Comparison of ENCODE assay signal across 13 cellular contexts in the genomic region with DNA sequence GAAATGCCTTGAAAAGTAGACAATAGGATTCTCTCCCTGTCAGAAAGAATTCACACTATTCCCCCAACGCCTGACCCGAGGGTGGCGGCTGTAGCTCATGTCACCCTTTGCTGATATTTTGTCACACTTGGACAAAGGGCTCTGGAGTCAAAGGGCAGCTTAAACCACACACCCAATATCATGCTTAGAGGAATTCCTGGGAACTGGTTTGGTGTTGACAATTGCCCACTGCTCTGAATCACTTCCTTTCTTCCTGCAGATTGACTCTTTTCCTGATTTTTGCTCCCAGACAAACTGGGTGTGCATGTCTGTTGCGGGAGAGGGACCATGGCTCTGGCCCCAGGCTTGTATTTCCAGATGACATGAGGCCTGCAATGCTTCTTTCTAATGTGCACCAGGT. TPM values are rescaled to one million over a fixed set of nuclear protein-coding genes. Genes with fewer than 3 reads are reported as not detected.
A peak's percentile ranks its signal among the peaks of the same experiment; 100 is the strongest.
DNase-seq lines count a peak whose midpoint lies in the region; ATAC-seq and TF ChIP-seq lines count a peak whose summit lies in the region.
"Had no signal": no experiment of that assay in that cellular context is flagged by ENCODE, and none has a peak within 500 bp of the region (broad histone marks: within the 10 kb centered on the region; RNA-seq: fewer than 3 reads in every experiment).

No MANE protein-coding gene starts in this region.

- H4K20me1 ChIP-seq in GM23338 (replicated peaks; ENCODE audit: insufficient read depth): no peaks in the 10 kb centered on the region

- no peak overlapping the region for H3K4me3 Mint-ChIP-seq in GM23338
- no peak overlapping the region for H3K4me3 Mint-ChIP-seq in stimulated activated naive CD8-positive, alpha-beta T cell treated with anti-CD3 and anti-CD28 coated beads, Interleukin-15, amount 100 ng/mL, for 72 hours

- H3K4me1 Mint-ChIP-seq in GM23338: no peaks in the 10 kb centered on the region
- no peaks in the 10 kb centered on the region for H3K4me1 Mint-ChIP-seq in stimulated activated naive CD8-positive, alpha-beta T cell treated with anti-CD3 and anti-CD28 coated beads, Interleukin-15, amount 100 ng/mL, for 72 hours

- H3K4me2 ChIP-seq in GM23338 (no peak overlapping the region), trophoblast cell (ENCODE audit: low read length) (peak overlapping the region; percentile 17)

- no peak overlapping the region for H3K27ac Mint-ChIP-seq in GM23338
- H3K27ac Mint-ChIP-seq in stimulated activated naive CD8-positive, alpha-beta T cell treated with anti-CD3 and anti-CD28 coated beads, Interleukin-15, amount 100 ng/mL, for 72 hours: no peak overlapping the region

- H3F3A ChIP-seq in GM23338 (replicated peaks; ENCODE audit: low read depth): no peaks in the 10 kb centered on the region

- no peak overlapping the region for H3K14ac ChIP-seq in trophoblast cell (ENCODE audit: low read length)

- H3K9me2 ChIP-seq in GM23338 (ENCODE audit: insufficient read depth): no peaks in the 10 kb centered on the region

- H3K27ac ChIP-seq in GM23338 (ENCODE audit: low read depth): no peak overlapping the region
- peak overlapping the region; percentile 73 for H3K27ac ChIP-seq in trophoblast cell (ENCODE audit: low read depth, low read length)
- H3K27ac ChIP-seq: neutrophil, testis had no signal

- no peaks in the 10 kb centered on the region for H3K36me3 Mint-ChIP-seq in GM23338 (ENCODE audit: low read depth)

- H3K79me2 ChIP-seq in GM23338 (replicated peaks; ENCODE audit: insufficient read depth) (no peaks in the 10 kb centered on the region), trophoblast cell (ENCODE audit: control insufficient read depth, insufficient read depth, low read length, poor library complexity) (no peaks in the 10 kb centered on the region)

- peak overlapping the region; percentile 41 for H2BK12ac ChIP-seq in trophoblast cell (ENCODE audit: low read length)

- H3K9ac ChIP-seq in trophoblast cell (ENCODE audit: low read length): no peak overlapping the region

- no peak overlapping the region for H4K8ac ChIP-seq in trophoblast cell (ENCODE audit: low read depth, low read length)

- TF ChIP-seq CTCF in GM23338 (conservative IDR thresholded peaks at IDR 0.05; ENCODE audit: low read depth in 2 of 2): no peak

- H3K27me3 ChIP-seq in GM23338 (ENCODE audit: insufficient read depth): no peaks in the 10 kb centered on the region
- H3K27me3 ChIP-seq in trophoblast cell (ENCODE audit: insufficient read depth, low read length): no peaks in the 10 kb centered on the region
- H3K27me3 ChIP-seq: testis had no signal

- H2AFZ ChIP-seq in GM23338 (peak overlapping the region; percentile 47; the same call in 1 of the 2 replicates), trophoblast cell (ENCODE audit: insufficient read depth, low read length, poor library complexity) (no peak overlapping the region)

- no peaks in the 10 kb centered on the region for H3K9me3 Mint-ChIP-seq in GM23338
- H3K9me3 Mint-ChIP-seq in stimulated activated naive CD8-positive, alpha-beta T cell treated with anti-CD3 and anti-CD28 coated beads, Interleukin-15, amount 100 ng/mL, for 72 hours: no peaks in the 10 kb centered on the region

- H2BK120ac ChIP-seq in trophoblast cell (ENCODE audit: insufficient read depth, low read length, poor library complexity): peak overlapping the region; percentile 10

- H3K4me3 ChIP-seq in GM23338: no peak overlapping the region
- H3K4me3 ChIP-seq in trophoblast cell (ENCODE audit: low read depth, low read length): no peak overlapping the region
- H3K4me3 ChIP-seq: testis had no signal

- H3K4me1 ChIP-seq in GM23338 (ENCODE audit: insufficient read depth): no peaks in the 10 kb centered on the region
- H3K4me1 ChIP-seq in trophoblast cell (ENCODE audit: control insufficient read depth in 1 of 2, insufficient read depth in 2 of 2, low read length in 2 of 2): peaks cover 19 to 25% of the 10 kb centered on the region in 2 experiments
- H3K4me1 ChIP-seq: testis had no signal

- H3K36me3 ChIP-seq in GM23338 (ENCODE audit: insufficient read depth) (no peaks in the 10 kb centered on the region), trophoblast cell (ENCODE audit: control insufficient read depth in 1 of 2, insufficient read depth in 2 of 2, low read length in 2 of 2) (no peaks in the 10 kb centered on the region)
- H3K36me3 ChIP-seq: neutrophil had no signal

- no peaks in the 10 kb centered on the region for H3K9me3 ChIP-seq in trophoblast cell (ENCODE audit: insufficient read depth, low read depth, low read length)
- H3K9me3 ChIP-seq: neutrophil, testis had no signal

- H2BK5ac ChIP-seq in trophoblast cell (ENCODE audit: low read depth, low read length, poor library complexity): peak overlapping the region; percentile 11

- no peak overlapping the region for H3K18ac ChIP-seq in trophoblast cell (ENCODE audit: low read length)

- peaks cover 11% of the 10 kb centered on the region for H3K79me1 ChIP-seq in trophoblast cell (ENCODE audit: low read length)

- no peak overlapping the region for H4K12ac ChIP-seq in trophoblast cell (ENCODE audit: low read depth, low read length)

- no peak overlapping the region for H3K23ac ChIP-seq in trophoblast cell (ENCODE audit: low read length)

- no peak overlapping the region for H2AK5ac ChIP-seq in trophoblast cell (ENCODE audit: low read length)

- no CpG with 5 or more reads among the region's 4 CpGs for WGBS in trophoblast cell (ENCODE audit: extremely low coverage, insufficient coverage, insufficient read length)

- no peak for ATAC-seq in GM23338
- ATAC-seq in stimulated activated naive CD8-positive, alpha-beta T cell treated with anti-CD3 and anti-CD28 coated beads, Interleukin-15, amount 100 ng/mL, for 72 hours: no peak
- no peak for ATAC-seq in HG02852 (IDR thresholded peaks at IDR 0.05; ENCODE audit: unreplicated experiment)

- H3K27me3 Mint-ChIP-seq in GM23338 (ENCODE audit: insufficient read depth, low read depth, poor library complexity): no peaks in the 10 kb centered on the region
- no peaks in the 10 kb centered on the region for H3K27me3 Mint-ChIP-seq in stimulated activated naive CD8-positive, alpha-beta T cell treated with anti-CD3 and anti-CD28 coated beads, Interleukin-15, amount 100 ng/mL, for 72 hours

- no peak for DNase-seq in GM23338 (ENCODE audit: low spot score)
- peak; percentile 54 to 66 for DNase-seq in SW 1271 (lab: John Stamatoyannopoulos, UW)
- DNase-seq in glomerular endothelial cell (ENCODE audit: extremely low read depth, low read depth, low spot score): peak; percentile 80
- DNase-seq in trophoblast cell: peak; percentile 88 to 96
- no peak for DNase-seq in mucosa of gallbladder (ENCODE audit: low spot score)
- DNase-seq in hippocampal formation (lab: John Stamatoyannopoulos, UW): no peak
- no peak for DNase-seq in stimulated activated naive CD8-positive, alpha-beta T cell treated with anti-CD3 and anti-CD28 coated beads, Interleukin-15, amount 100 ng/mL, for 72 hours
- DNase-seq: activated CD8-positive, alpha-beta memory T cell treated with anti-CD3 and anti-CD28 coated beads, Interleukin-2, amount 50 U/mL, for 48 hours; stimulated activated CD4-positive, alpha-beta T cell treated with anti-CD3 and anti-CD28 coated beads, Interleukin-4, amount 100 ng/mL, for 4 hours; T-helper 9 cell; testis had no signal

- no peak overlapping the region for H3K4ac ChIP-seq in trophoblast cell (ENCODE audit: low read depth, low read length)

- peak overlapping the region; percentile 48 for H4K91ac ChIP-seq in trophoblast cell (ENCODE audit: low read depth, low read length)

TF ChIP-seq in GM23338, 12 proteins besides CTCF, POLR2A, EP300 and RAD21 (continues in another document):
- no peak for TF ChIP-seq JUNB (IDR thresholded peaks at IDR 0.05; ENCODE audit: unreplicated experiment)

RNA-seq across cellular contexts. Expression of gene SERP2, which starts 9.0 kb away (rescaled TPM):
- total RNA-seq in GM23338 (2014; rRNA removed; shearing (Covaris generic)): 0.59 and 3.4 TPM in 2 replicates
- 2.9 and 3.4 TPM in 2 replicates for polyA plus RNA-seq in GM23338 (2016; fragmentation: Nextera tagmentation; extraction: Ambion mirVana)
- 0.15 and 0.29 TPM in 2 replicates for total RNA-seq in glomerular endothelial cell
- 0.61 and 0.66 TPM in 2 replicates for polyA plus RNA-seq in trophoblast cell (2013)
- total RNA-seq in mucosa of gallbladder: 3.7 TPM

Comparison
In these comparisons a context has a peak if more than half of its experiments do, and no peak if none do; other contexts are left out.
1. DNase-seq: peak in SW 1271 (2 of 2), glomerular endothelial cell (single experiment) and trophoblast cell (2 of 2); none in GM23338 (single experiment), mucosa of gallbladder (single experiment), hippocampal formation (0 of 2) and stimulated activated naive CD8-positive, alpha-beta T cell treated with anti-CD3 and anti-CD28 coated beads, Interleukin-15, amount 100 ng/mL, for 72 hours (0 of 2).